16 cellular contexts compared by ENCODE assay signal in genomic region chr22:23137468-23137867, GRCh38. TPM values are rescaled to one million over a fixed set of nuclear protein-coding genes. Genes with fewer than 3 reads are reported as not detected.
DNase-seq lines count a peak whose midpoint lies in the region; ATAC-seq and TF ChIP-seq lines count a peak whose summit lies in the region.
"Had no signal": no experiment of that assay in that cellular context is flagged by ENCODE, and none has a peak within 500 bp of the region (broad histone marks: within the 10 kb centered on the region; RNA-seq: fewer than 3 reads in every experiment).

No MANE protein-coding gene starts in this region.

- POLR2A ChIA-PET in activated CD4-positive, alpha-beta memory T cell treated with anti-CD3 and anti-CD28 coated beads for 36 hours (lab: Charles Lee): no interaction called here

- CTCF ChIA-PET in activated CD4-positive, alpha-beta memory T cell treated with anti-CD3 and anti-CD28 coated beads for 36 hours (lab: Charles Lee): interaction anchor here (1.1 to 1.9 kb wide), 5 partner anchors 9 to 384 kb away, joined by 3 to 13 read pairs (median 6); no protein-coding TSS in a partner anchor

- H3K4me3 Mint-ChIP-seq in stimulated activated naive CD8-positive, alpha-beta T cell treated with anti-CD3 and anti-CD28 coated beads, Interleukin-15, Interleukin-2, amounts not matched to agents 100 ng/mL and 50 ng/mL, for 24 hours: peak overlapping the region; percentile 19
- no peak overlapping the region for H3K4me3 Mint-ChIP-seq in activated CD4-positive, alpha-beta memory T cell treated with anti-CD3 and anti-CD28 coated beads for 36 hours
- H3K4me3 Mint-ChIP-seq in naive B cell: peak overlapping the region; percentile 5 to 90 (median 79)
- H3K4me3 Mint-ChIP-seq: GM23338 had no signal

- ATAC-seq in stimulated activated naive CD8-positive, alpha-beta T cell treated with anti-CD3 and anti-CD28 coated beads, Interleukin-15, Interleukin-2, amounts not matched to agents 100 U/mL and 50 U/mL, for 24 hours: no peak
- no peak for ATAC-seq in naive B cell (ENCODE audit: low read depth in 2 of 2)
- ATAC-seq in HG03095 (IDR thresholded peaks at IDR 0.05; ENCODE audit: unreplicated experiment): no peak
- ATAC-seq: GM23338, K562 had no signal

- no peak overlapping the region for H3K4me3 ChIP-seq in lower leg skin (ENCODE audit: low read depth, poor library complexity, severe bottlenecking)
- H3K4me3 ChIP-seq: GM23338, K562 had no signal

- no peaks in the 10 kb centered on the region for H3K9me3 Mint-ChIP-seq in stimulated activated naive CD8-positive, alpha-beta T cell treated with anti-CD3 and anti-CD28 coated beads, Interleukin-15, Interleukin-2, amounts not matched to agents 100 ng/mL and 50 ng/mL, for 24 hours
- H3K9me3 Mint-ChIP-seq in activated CD4-positive, alpha-beta memory T cell treated with anti-CD3 and anti-CD28 coated beads for 36 hours: no peaks in the 10 kb centered on the region
- no peaks in the 10 kb centered on the region for H3K9me3 Mint-ChIP-seq in naive B cell
- H3K9me3 Mint-ChIP-seq: GM23338 had no signal

- 30 to 31% methylated on average over 3 of the region's 3 CpGs for WGBS in lower leg skin, 2 donors

- H3K27ac Mint-ChIP-seq in stimulated activated naive CD8-positive, alpha-beta T cell treated with anti-CD3 and anti-CD28 coated beads, Interleukin-15, Interleukin-2, amounts not matched to agents 100 ng/mL and 50 ng/mL, for 24 hours: peak overlapping the region; percentile 86
- peak overlapping the region; percentile 92 for H3K27ac Mint-ChIP-seq in activated CD4-positive, alpha-beta memory T cell treated with anti-CD3 and anti-CD28 coated beads for 36 hours
- H3K27ac Mint-ChIP-seq in naive B cell: peak overlapping the region; percentile 94 to 99 (median 98)
- H3K27ac Mint-ChIP-seq: GM23338 had no signal

- H3K4me1 Mint-ChIP-seq in stimulated activated naive CD8-positive, alpha-beta T cell treated with anti-CD3 and anti-CD28 coated beads, Interleukin-15, Interleukin-2, amounts not matched to agents 100 ng/mL and 50 ng/mL, for 24 hours (ENCODE audit: low read depth): peaks cover 57% of the 10 kb centered on the region
- H3K4me1 Mint-ChIP-seq in activated CD4-positive, alpha-beta memory T cell treated with anti-CD3 and anti-CD28 coated beads for 36 hours (ENCODE audit: low read depth): peaks cover 43% of the 10 kb centered on the region
- H3K4me1 Mint-ChIP-seq in naive B cell: peaks cover 25 to 62% (median 38%) of the 10 kb centered on the region in 3 donors

- intact Hi-C loops in activated CD4-positive, alpha-beta memory T cell treated with anti-CD3 and anti-CD28 coated beads for 36 hours (cut with micrococcal nuclease): no loop called here
- intact Hi-C loops in lower leg skin (cut with DNase I; ENCODE audit: low total_unique reads): loop anchor here (10.0 kb wide), 1 partner anchor 53 kb away; no protein-coding TSS in a partner anchor

- no peaks in the 10 kb centered on the region for H3K27me3 Mint-ChIP-seq in stimulated activated naive CD8-positive, alpha-beta T cell treated with anti-CD3 and anti-CD28 coated beads, Interleukin-15, Interleukin-2, amounts not matched to agents 100 ng/mL and 50 ng/mL, for 24 hours
- H3K27me3 Mint-ChIP-seq in activated CD4-positive, alpha-beta memory T cell treated with anti-CD3 and anti-CD28 coated beads for 36 hours: no peaks in the 10 kb centered on the region
- H3K27me3 Mint-ChIP-seq in naive B cell: peaks cover 0 to 3% (median 0%) of the 10 kb centered on the region in 3 donors

- TF ChIP-seq CTCF in lower leg skin (IDR thresholded peaks at IDR 0.05): no peak

- TF ChIP-seq POLR2A in lower leg skin (IDR thresholded peaks at IDR 0.05): no peak

- H3K36me3 Mint-ChIP-seq in stimulated activated naive CD8-positive, alpha-beta T cell treated with anti-CD3 and anti-CD28 coated beads, Interleukin-15, Interleukin-2, amounts not matched to agents 100 ng/mL and 50 ng/mL, for 24 hours (ENCODE audit: low read depth): no peaks in the 10 kb centered on the region
- H3K36me3 Mint-ChIP-seq in activated CD4-positive, alpha-beta memory T cell treated with anti-CD3 and anti-CD28 coated beads for 36 hours: no peaks in the 10 kb centered on the region
- H3K36me3 Mint-ChIP-seq in naive B cell: no peaks in the 10 kb centered on the region

- no peak for DNase-seq in stimulated activated naive CD8-positive, alpha-beta T cell treated with anti-CD3 and anti-CD28 coated beads, Interleukin-15, Interleukin-2, amounts not matched to agents 100 U/mL and 50 U/mL, for 24 hours
- no peak for DNase-seq in activated CD4-positive, alpha-beta memory T cell treated with anti-CD3 and anti-CD28 coated beads for 36 hours
- DNase-seq in naive B cell (no peak), cortex of kidney (lab: John Stamatoyannopoulos, UW) (no peak), lower leg skin (ENCODE audit: low spot score in 2 of 2) (no peak), Ammon's horn (ENCODE audit: low spot score) (no peak)
- DNase-seq: mesenchymal stem cell, NCI-H187 treated with DMSO at 0.1 percent for 48 hours, NCI-H524 treated with DMSO at 0.1 percent for 48 hours, T1000 had no signal

RNA-seq across cellular contexts. Expression of gene RSPH14, which starts 4.3 kb away (rescaled TPM):
- total RNA-seq in activated CD4-positive, alpha-beta memory T cell treated with anti-CD3 and anti-CD28 coated beads for 36 hours: under 1 TPM in 1 of 2 experiments, not detected in 1; 0.46 TPM
- polyA plus RNA-seq in naive B cell (ENCODE audit: low read depth in 6 of 6): under 1 TPM in 2 of 6 donors, not detected in 4; 0.25 to 0.27 TPM
- 1 to 10 TPM in 2 of 4 donors, not detected in 2; 1.1 to 1.7 TPM for total RNA-seq in lower leg skin
- total RNA-seq: astrocyte, GM23338, K562, osteocyte had no signal

RNA-seq across cellular contexts. Expression of gene RAB36, which starts 7.8 kb away (rescaled TPM):
- total RNA-seq in activated CD4-positive, alpha-beta memory T cell treated with anti-CD3 and anti-CD28 coated beads for 36 hours: under 1 TPM; 0.31 to 0.46 TPM
- polyA plus RNA-seq in naive B cell (ENCODE audit: low read depth in 6 of 6): 1 to 10 TPM in 2 of 6 donors, under 1 TPM in 3, not detected in 1; 0.40 to 1.7 (median 0.80) TPM
- total RNA-seq in lower leg skin: 1 to 10 TPM; 1.2 to 3.6 (median 1.8) TPM

RNA-seq across cellular contexts. Expression of gene BCR, which starts 42.8 kb away (rescaled TPM):
- total RNA-seq in activated CD4-positive, alpha-beta memory T cell treated with anti-CD3 and anti-CD28 coated beads for 36 hours: 10 to 100 TPM; 60.4 to 69.0 TPM
- 10 to 100 TPM in 1 of 6 donors, 1 to 10 TPM in 4, not detected in 1; 2.6 to 12.1 (median 4.0) TPM for polyA plus RNA-seq in naive B cell (ENCODE audit: low read depth in 6 of 6)
- total RNA-seq in lower leg skin: 100 to 1,000 TPM in 1 of 4 donors, 10 to 100 TPM in 3; 70.5 to 102 (median 84.1) TPM
